Comparison of ENCODE assay signal across 2 cellular contexts in genomic region chr17:73297934-73298861, GRCh38.
TF ChIP-seq lines count a peak whose summit lies in the region.

No MANE protein-coding gene starts in this region.

TF ChIP-seq in A549, 52 proteins besides CTCF, POLR2A, EP300 and RAD21:
- TF ChIP-seq, protein P1, sequence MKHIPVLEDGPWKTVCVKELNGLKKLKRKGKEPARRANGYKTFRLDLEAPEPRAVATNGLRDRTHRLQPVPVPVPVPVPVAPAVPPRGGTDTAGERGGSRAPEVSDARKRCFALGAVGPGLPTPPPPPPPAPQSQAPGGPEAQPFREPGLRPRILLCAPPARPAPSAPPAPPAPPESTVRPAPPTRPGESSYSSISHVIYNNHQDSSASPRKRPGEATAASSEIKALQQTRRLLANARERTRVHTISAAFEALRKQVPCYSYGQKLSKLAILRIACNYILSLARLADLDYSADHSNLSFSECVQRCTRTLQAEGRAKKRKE (CRISPR knock-in tag; IDR thresholded peaks at IDR 0.05; ENCODE audit: low read depth): no peak
- TF ChIP-seq CBX2 (IDR thresholded peaks at IDR 0.05; ENCODE audit: borderline replicate concordance, low read depth): no peak
- no peak for TF ChIP-seq NPAS2 (CRISPR knock-in tag; IDR thresholded peaks at IDR 0.05; ENCODE audit: borderline replicate concordance)
- TF ChIP-seq RARB (CRISPR knock-in tag; IDR thresholded peaks at IDR 0.05): no peak
- no peak for TF ChIP-seq ZNF302 (CRISPR knock-in tag; IDR thresholded peaks at IDR 0.05)
- TF ChIP-seq EHMT2 (IDR thresholded peaks at IDR 0.05; ENCODE audit: low read depth): no peak
- TF ChIP-seq, protein P2, sequence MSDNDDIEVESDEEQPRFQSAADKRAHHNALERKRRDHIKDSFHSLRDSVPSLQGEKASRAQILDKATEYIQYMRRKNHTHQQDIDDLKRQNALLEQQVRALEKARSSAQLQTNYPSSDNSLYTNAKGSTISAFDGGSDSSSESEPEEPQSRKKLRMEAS (IDR thresholded peaks at IDR 0.05): no peak
- no peak for TF ChIP-seq RNF2 (IDR thresholded peaks at IDR 0.05; ENCODE audit: borderline replicate concordance, low read depth)
- no peak for TF ChIP-seq HOXB13 (CRISPR knock-in tag; IDR thresholded peaks at IDR 0.05; ENCODE audit: low read depth)
- no peak for TF ChIP-seq CBX8 (IDR thresholded peaks at IDR 0.05)
- no peak for TF ChIP-seq HOXB5 (CRISPR knock-in tag; IDR thresholded peaks at IDR 0.05)
- TF ChIP-seq ZC3H11A (IDR thresholded peaks at IDR 0.05): no peak
- TF ChIP-seq, protein P3, sequence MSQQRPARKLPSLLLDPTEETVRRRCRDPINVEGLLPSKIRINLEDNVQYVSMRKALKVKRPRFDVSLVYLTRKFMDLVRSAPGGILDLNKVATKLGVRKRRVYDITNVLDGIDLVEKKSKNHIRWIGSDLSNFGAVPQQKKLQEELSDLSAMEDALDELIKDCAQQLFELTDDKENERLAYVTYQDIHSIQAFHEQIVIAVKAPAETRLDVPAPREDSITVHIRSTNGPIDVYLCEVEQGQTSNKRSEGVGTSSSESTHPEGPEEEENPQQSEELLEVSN (IDR thresholded peaks at IDR 0.05; ENCODE audit: borderline replicate concordance, low read depth): no peak
- TF ChIP-seq GATA3 (IDR thresholded peaks at IDR 0.05; ENCODE audit: borderline replicate concordance): no peak
- TF ChIP-seq, protein P4, sequence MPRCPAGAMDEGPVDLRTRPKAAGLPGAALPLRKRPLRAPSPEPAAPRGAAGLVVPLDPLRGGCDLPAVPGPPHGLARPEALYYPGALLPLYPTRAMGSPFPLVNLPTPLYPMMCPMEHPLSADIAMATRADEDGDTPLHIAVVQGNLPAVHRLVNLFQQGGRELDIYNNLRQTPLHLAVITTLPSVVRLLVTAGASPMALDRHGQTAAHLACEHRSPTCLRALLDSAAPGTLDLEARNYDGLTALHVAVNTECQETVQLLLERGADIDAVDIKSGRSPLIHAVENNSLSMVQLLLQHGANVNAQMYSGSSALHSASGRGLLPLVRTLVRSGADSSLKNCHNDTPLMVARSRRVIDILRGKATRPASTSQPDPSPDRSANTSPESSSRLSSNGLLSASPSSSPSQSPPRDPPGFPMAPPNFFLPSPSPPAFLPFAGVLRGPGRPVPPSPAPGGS (IDR thresholded peaks at IDR 0.05): no peak
- no peak for TF ChIP-seq TFCP2L1 (CRISPR knock-in tag; IDR thresholded peaks at IDR 0.05)
- TF ChIP-seq PBX3 (IDR thresholded peaks at IDR 0.05): no peak
- no peak for TF ChIP-seq NFE2L2 (conservative IDR thresholded peaks at IDR 0.05; ENCODE audit: low read length)
- TF ChIP-seq MYC (IDR thresholded peaks at IDR 0.05; ENCODE audit: borderline replicate concordance, low read length): no peak
- no peak for TF ChIP-seq CHD4 (IDR thresholded peaks at IDR 0.05; ENCODE audit: borderline replicate concordance)
TF ChIP-seq in A549: peak in this region for 0.

TF ChIP-seq in liver, 16 proteins besides CTCF, POLR2A, EP300 and RAD21:
- TF ChIP-seq, protein P5, sequence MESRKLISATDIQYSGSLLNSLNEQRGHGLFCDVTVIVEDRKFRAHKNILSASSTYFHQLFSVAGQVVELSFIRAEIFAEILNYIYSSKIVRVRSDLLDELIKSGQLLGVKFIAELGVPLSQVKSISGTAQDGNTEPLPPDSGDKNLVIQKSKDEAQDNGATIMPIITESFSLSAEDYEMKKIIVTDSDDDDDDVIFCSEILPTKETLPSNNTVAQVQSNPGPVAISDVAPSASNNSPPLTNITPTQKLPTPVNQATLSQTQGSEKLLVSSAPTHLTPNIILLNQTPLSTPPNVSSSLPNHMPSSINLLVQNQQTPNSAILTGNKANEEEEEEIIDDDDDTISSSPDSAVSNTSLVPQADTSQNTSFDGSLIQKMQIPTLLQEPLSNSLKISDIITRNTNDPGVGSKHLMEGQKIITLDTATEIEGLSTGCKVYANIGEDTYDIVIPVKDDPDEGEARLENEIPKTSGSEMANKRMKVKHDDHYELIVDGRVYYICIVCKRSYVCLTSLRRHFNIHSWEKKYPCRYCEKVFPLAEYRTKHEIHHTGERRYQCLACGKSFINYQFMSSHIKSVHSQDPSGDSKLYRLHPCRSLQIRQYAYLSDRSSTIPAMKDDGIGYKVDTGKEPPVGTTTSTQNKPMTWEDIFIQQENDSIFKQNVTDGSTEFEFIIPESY (IDR thresholded peaks at IDR 0.05): no peak
- TF ChIP-seq HNF4G (IDR thresholded peaks at IDR 0.05) (no peak), REST (IDR thresholded peaks at IDR 0.05) (no peak), JUND (IDR thresholded peaks at IDR 0.05) (no peak), EGR1 (IDR thresholded peaks at IDR 0.05; ENCODE audit: low read depth in 2 of 2) (no peak), RXRA (IDR thresholded peaks at IDR 0.05) (peak; percentile 58 to 63)
